ENCODE assay signal across 20 cellular contexts in the genomic region with DNA sequence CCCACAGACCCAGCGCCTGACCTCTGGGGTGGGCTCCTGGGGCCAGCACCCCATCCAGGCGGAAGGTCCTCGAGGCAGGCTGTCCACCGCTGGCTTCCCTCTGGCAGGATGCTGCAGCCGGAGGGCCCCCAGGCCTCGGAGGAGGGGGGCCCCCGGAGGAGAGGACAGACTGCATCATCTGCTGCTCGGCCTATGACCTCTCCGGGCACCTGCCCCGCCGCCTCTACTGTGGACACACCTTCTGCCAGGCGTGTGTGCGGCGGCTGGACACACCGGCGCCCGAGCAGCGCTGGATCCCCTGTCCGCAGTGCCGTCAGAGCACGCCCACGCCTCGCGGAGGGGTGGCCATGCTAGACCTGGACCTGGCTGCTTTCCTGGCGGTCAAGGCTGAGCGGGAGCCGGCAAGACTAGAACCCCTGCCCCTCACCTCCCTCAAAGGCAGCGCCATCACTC. TPM values are rescaled to one million over a fixed set of nuclear protein-coding genes. Genes with fewer than 3 reads are reported as not detected.
DNase-seq lines count a peak whose midpoint lies in the region; ATAC-seq, FAIRE-seq and TF ChIP-seq lines count a peak whose summit lies in the region.
"Had no signal": no experiment of that assay in that cellular context is flagged by ENCODE, and none has a peak within 500 bp of the region (broad histone marks: within the 10 kb centered on the region; RNA-seq: fewer than 3 reads in every experiment).

No MANE protein-coding gene starts in this region.

- intact Hi-C loops in K562 (cut with micrococcal nuclease) = no loop called here

- no peak for TF ChIP-seq POLR2A in K562 (conservative IDR thresholded peaks at IDR 0.05)

- TF ChIP-seq EP300 in Ishikawa (IDR thresholded peaks at IDR 0.05; ENCODE audit: borderline replicate concordance) (no peak), K562 (IDR thresholded peaks at IDR 0.05; ENCODE audit: low read length) (no peak)

- no peaks in the 10 kb centered on the region for H3K9me3 Mint-ChIP-seq in stimulated activated effector memory CD8-positive, alpha-beta T cell treated with anti-CD3 and anti-CD28 coated beads, Interleukin-12 subunit alpha, Interleukin-12 subunit beta, amount 100 ng/mL, for 72 hours
- H3K9me3 Mint-ChIP-seq: CD4-positive, alpha-beta T cell; H9; IgD-negative memory B cell; T-cell had no signal

- ATAC-seq in K562 = no peak
- ATAC-seq in stimulated activated effector memory CD8-positive, alpha-beta T cell treated with anti-CD3 and anti-CD28 coated beads, Interleukin-12 subunit alpha, Interleukin-12 subunit beta, amount 100 ng/mL, for 72 hours = no peak
- ATAC-seq: Panc1, Right ventricle myocardium inferior, T-cell had no signal

- H2AFZ ChIP-seq in K562 (ENCODE audit: low read depth, low read length) = no peak overlapping the region

- DNase-seq in K562 (ENCODE audit: extremely low read depth in 1 of 4, low spot score in 3 of 4) (peak in 2 of 4 experiments; percentile 43 to 51), SIG-M5 treated with dmso at 0.1 percent for 504 hours (lab: John Stamatoyannopoulos, UW; ENCODE audit: unreplicated experiment) (no peak)
- no peak for DNase-seq in stimulated activated effector memory CD8-positive, alpha-beta T cell treated with anti-CD3 and anti-CD28 coated beads, Interleukin-12 subunit alpha, Interleukin-12 subunit beta, amount 100 ng/mL, for 72 hours (ENCODE audit: low spot score in 2 of 2)
- DNase-seq: ACHN; AML-193; Calu3; CD4-positive, alpha-beta T cell; DMS79; H9; NCI-H1105 treated with DMSO at 0.1 percent for 48 hours; NCI-H187 treated with DMSO at 0.1 percent for 48 hours; NCI-H446 treated with DMSO at 0.1 percent for 48 hours; SK-N-SH; T-cell had no signal

- H3K4me1 ChIP-seq in BLaER1 treated with 17β-estradiol and CSF1 and Interleukin-3, amounts not matched to agents 10 nM and 100 nM = peaks cover 31 to 78% (median 69%) of the 10 kb centered on the region in 10 experiments
- H3K4me1 ChIP-seq in K562 (replicated peaks in 1 of 2; ENCODE audit: control insufficient read depth in 2 of 2, insufficient read depth in 2 of 2, low read length in 2 of 2) = peaks cover 13 to 99% of the 10 kb centered on the region in 2 experiments

- no peak overlapping the region for H3K4me3 ChIP-seq in BLaER1 treated with 17β-estradiol and CSF1 and Interleukin-3, amounts not matched to agents 10 nM and 100 nM
- no peak overlapping the region for H3K4me3 ChIP-seq in K562

- H3K27me3 ChIP-seq in BLaER1 treated with 17β-estradiol and CSF1 and Interleukin-3, amounts not matched to agents 10 nM and 100 nM = no peaks in the 10 kb centered on the region
- H3K27me3 ChIP-seq in K562 (ENCODE audit: control insufficient read depth in 2 of 2, insufficient read depth in 2 of 2, low read length in 2 of 2) = no peaks in the 10 kb centered on the region

- in situ Hi-C loops in K562 (cut with MboI) = loop anchor here (5.0 to 25.0 kb wide), 3 partner anchors 41 to 441 kb away; partner anchors contain the start of genes ANAPC2, CCDC183, SSNA1 and TMEM141

- no TSS peak for BruUV-seq in K562 (replicated peaks; lab: Mats Ljungman, UMichigan)

- H3K36me3 ChIP-seq in BLaER1 treated with 17β-estradiol and CSF1 and Interleukin-3, amounts not matched to agents 10 nM and 100 nM = no peaks in the 10 kb centered on the region
- H3K36me3 ChIP-seq in K562 (ENCODE audit: control insufficient read depth, insufficient read depth, low read length) = no peaks in the 10 kb centered on the region

- CTCF ChIA-PET in K562 (lab: Yijun Ruan, JAX; ENCODE audit: low intra/inter-chr PET ratio) = interaction anchor here (0.9 to 2.6 kb wide), 2 partner anchors 40 to 180 kb away, joined by 4 to 19 read pairs; partner anchors contain the start of genes ANAPC2 and SSNA1

- H3K27ac ChIP-seq in BLaER1 treated with 17β-estradiol and CSF1 and Interleukin-3, amounts not matched to agents 10 nM and 100 nM = no peak overlapping the region
- no peak overlapping the region for H3K27ac ChIP-seq in K562 (ENCODE audit: extremely low read depth, low read depth, low read length)

- peaks cover 2% of the 10 kb centered on the region for H3K36me3 Mint-ChIP-seq in stimulated activated effector memory CD8-positive, alpha-beta T cell treated with anti-CD3 and anti-CD28 coated beads, Interleukin-12 subunit alpha, Interleukin-12 subunit beta, amount 100 ng/mL, for 72 hours
- H3K36me3 Mint-ChIP-seq: IgD-negative memory B cell, T-cell had no signal

- POLR2A ChIA-PET in K562 (lab: Yijun Ruan, JAX) = interaction anchor here (0.6 to 1.9 kb wide), 2 partner anchors 40 to 206 kb away, joined by 3 to 6 read pairs; partner anchors contain the start of genes ANAPC2 and SSNA1

- no peak for TF ChIP-seq CTCF in K562 (IDR thresholded peaks at IDR 0.05 in 2 of 3, conservative IDR thresholded peaks at IDR 0.05 in 1 of 3; ENCODE audit: insufficient read depth in 2 of 3, low read depth in 1 of 3, low read length in 3 of 3)

- peaks cover 6% of the 10 kb centered on the region for H3K4me1 Mint-ChIP-seq in stimulated activated effector memory CD8-positive, alpha-beta T cell treated with anti-CD3 and anti-CD28 coated beads, Interleukin-12 subunit alpha, Interleukin-12 subunit beta, amount 100 ng/mL, for 72 hours

- TF ChIP-seq RAD21 in Ishikawa (IDR thresholded peaks at IDR 0.05; ENCODE audit: low read depth) (no peak), K562 (CRISPR knock-in tag; conservative IDR thresholded peaks at IDR 0.05 in 1 of 2, IDR thresholded peaks at IDR 0.05 in 1 of 2) (no peak)

- H3K27ac Mint-ChIP-seq in stimulated activated effector memory CD8-positive, alpha-beta T cell treated with anti-CD3 and anti-CD28 coated beads, Interleukin-12 subunit alpha, Interleukin-12 subunit beta, amount 100 ng/mL, for 72 hours = no peak overlapping the region
- H3K27ac Mint-ChIP-seq: CD4-positive, alpha-beta T cell; H9; T-cell had no signal

- WGBS in K562 (ENCODE audit: insufficient coverage, low coverage, missing lambda C conversion rate) = 22% methylated on average over 16 of the region's 28 CpGs

- H3K9ac ChIP-seq in BLaER1 treated with 17β-estradiol and CSF1 and Interleukin-3, amounts not matched to agents 10 nM and 100 nM = peak overlapping the region in 4 of 11 experiments; percentile 11 to 55 (median 42); a peak in 5 of 22 replicates
- peak overlapping the region in 1 of 2 experiments; percentile 74; a peak in 2 of 4 replicates for H3K9ac ChIP-seq in K562 (ENCODE audit: insufficient read depth in 1 of 2, low read depth in 2 of 2, low read length in 2 of 2)
- H3K9ac ChIP-seq: SK-N-SH had no signal

- H3K79me2 ChIP-seq in K562 (ENCODE audit: control insufficient read depth, insufficient read depth, low read length) = no peaks in the 10 kb centered on the region

- no peaks in the 10 kb centered on the region; a peak in 1 of 22 replicates for H4K20me1 ChIP-seq in BLaER1 treated with 17β-estradiol and CSF1 and Interleukin-3, amounts not matched to agents 10 nM and 100 nM
- no peaks in the 10 kb centered on the region for H4K20me1 ChIP-seq in K562 (replicated peaks; ENCODE audit: control insufficient read depth, insufficient read depth, low read length)

- no peak overlapping the region for H3K4me3 Mint-ChIP-seq in stimulated activated effector memory CD8-positive, alpha-beta T cell treated with anti-CD3 and anti-CD28 coated beads, Interleukin-12 subunit alpha, Interleukin-12 subunit beta, amount 100 ng/mL, for 72 hours
- H3K4me3 Mint-ChIP-seq: CD4-positive, alpha-beta T cell; H9; IgD-negative memory B cell; T-cell had no signal

- no peak for FAIRE-seq in K562 (lab: Jason Lieb, UNC)

- H3K9me1 ChIP-seq in K562 (ENCODE audit: control insufficient read depth, insufficient read depth, low read length) = no peaks in the 10 kb centered on the region

- no peaks in the 10 kb centered on the region for H3K9me3 ChIP-seq in BLaER1 treated with 17β-estradiol and CSF1 and Interleukin-3, amounts not matched to agents 10 nM and 100 nM (replicated peaks in 1 of 11)
- H3K9me3 ChIP-seq in K562 (replicated peaks; ENCODE audit: control insufficient read depth, insufficient read depth, low read depth, low read length) = no peaks in the 10 kb centered on the region
- H3K9me3 ChIP-seq: SK-N-SH had no signal

- H3K4me2 ChIP-seq in BLaER1 treated with 17β-estradiol and CSF1 and Interleukin-3, amounts not matched to agents 10 nM and 100 nM = peak overlapping the region in 10 of 11 experiments; percentile 29 to 85 (median 70); a peak in 18 of 22 replicates
- no peak overlapping the region for H3K4me2 ChIP-seq in K562 (ENCODE audit: insufficient read depth, low read length)
- H3K4me2 ChIP-seq: SK-N-SH had no signal

RNA-seq across cellular contexts. Expression of gene RNF224, which starts 1.2 kb away (rescaled TPM):
- total RNA-seq in K562 (2011; cell fraction: chromatin; rRNA removed; ENCODE audit: low replicate concordance) = 0.25 TPM in 1 of 2 replicates, not detected in the other
- 0.17 and 0.26 TPM in 2 replicates for total RNA-seq in K562 (2011; cell fraction: nucleolus; rRNA removed)
- total RNA-seq in K562 (2011; cell fraction: nucleoplasm; rRNA removed) = not detected in 2 replicates
- 0.16 TPM in 1 of 2 replicates, not detected in the other for total RNA-seq in K562 (2014; rRNA removed)
- total RNA-seq in K562 (2014; rRNA removed; fragmentation: Illumina TruSeq; extraction: Trizol) = not detected in 2 replicates
- total RNA-seq in K562 (2015; rRNA removed; fragmentation: Illumina TruSeq; extraction: Trizol) = not detected in 2 replicates
- total RNA-seq in K562 (2021) = not detected in 2 replicates
- polyA plus RNA-seq in K562 (2011; rRNA removed) = 0.04 TPM in 1 of 2 replicates, not detected in the other
- 0.18 TPM in 1 of 2 replicates, not detected in the other for polyA plus RNA-seq in K562 (2011; cell fraction: cytosol; rRNA removed)
- polyA plus RNA-seq in K562 (2011; cell fraction: nucleus; rRNA removed) = 0.10 and 0.16 TPM in 2 replicates
- polyA plus RNA-seq in K562 (2012) = 0.25 and 0.58 TPM in 2 replicates
- not detected in 2 replicates for polyA plus RNA-seq in K562 (2014; fragmentation: Illumina TruSeq; extraction: Trizol)
- polyA plus RNA-seq in K562 (2014; fragmentation: Nextera tagmentation; extraction: Ambion mirVana) = not detected
- not detected in 2 replicates for polyA plus RNA-seq in K562 (2014; rRNA removed)
- not detected in 2 replicates for polyA minus RNA-seq in K562 (2011; rRNA and poly(A)+ RNA removed)
- polyA minus RNA-seq in K562 (2011; cell fraction: cytosol; rRNA and poly(A)+ RNA removed) = not detected in 2 replicates
- not detected in 2 replicates for polyA minus RNA-seq in K562 (2011; cell fraction: nucleus; rRNA and poly(A)+ RNA removed)
- total RNA-seq: HT1080, Right ventricle myocardium inferior, T-cell had no signal
- polyA plus RNA-seq: IgD-negative memory B cell had no signal

RNA-seq across cellular contexts. Expression of gene SLC34A3, which starts 2.2 kb away (rescaled TPM):
- not detected in 2 replicates for total RNA-seq in K562 (2011; cell fraction: chromatin; rRNA removed; ENCODE audit: low replicate concordance)
- not detected in 2 replicates for total RNA-seq in K562 (2011; cell fraction: nucleolus; rRNA removed)
- total RNA-seq in K562 (2011; cell fraction: nucleoplasm; rRNA removed) = not detected in 2 replicates
- total RNA-seq in K562 (2014; rRNA removed) (not detected in 2 replicates), K562 (2014; rRNA removed; fragmentation: Illumina TruSeq; extraction: Trizol) (not detected in 2 replicates), K562 (2015; rRNA removed; fragmentation: Illumina TruSeq; extraction: Trizol) (not detected in 2 replicates), K562 (2021) (not detected in 2 replicates)
- polyA plus RNA-seq in K562 (2011; rRNA removed) (not detected in 2 replicates), K562 (2014; fragmentation: Illumina TruSeq; extraction: Trizol) (not detected in 2 replicates), K562 (2014; fragmentation: Nextera tagmentation; extraction: Ambion mirVana) (not detected), K562 (2014; rRNA removed) (not detected in 2 replicates)
- 0.03 TPM in 1 of 2 replicates, not detected in the other for polyA plus RNA-seq in K562 (2011; cell fraction: cytosol; rRNA removed)
- not detected in 2 replicates for polyA plus RNA-seq in K562 (2011; cell fraction: nucleus; rRNA removed)
- 0.09 and 0.21 TPM in 2 replicates for polyA plus RNA-seq in K562 (2012)
- polyA minus RNA-seq in K562 (2011; rRNA and poly(A)+ RNA removed) = not detected in 2 replicates
- not detected in 2 replicates for polyA minus RNA-seq in K562 (2011; cell fraction: cytosol; rRNA and poly(A)+ RNA removed)
- polyA minus RNA-seq in K562 (2011; cell fraction: nucleus; rRNA and poly(A)+ RNA removed) = not detected in 2 replicates
- total RNA-seq: CD4-positive, alpha-beta T cell; H9; HT1080; Right ventricle myocardium inferior; T-cell had no signal
- polyA plus RNA-seq: IgD-negative memory B cell, SK-N-SH had no signal

RNA-seq across cellular contexts. Expression of gene CYSRT1, which starts 3.6 kb away (rescaled TPM):
- total RNA-seq in K562 (2011; cell fraction: chromatin; rRNA removed; ENCODE audit: low replicate concordance) = 1.2 TPM in 1 of 2 replicates, not detected in the other
- 0.92 and 1.2 TPM in 2 replicates for total RNA-seq in K562 (2011; cell fraction: nucleolus; rRNA removed)
- total RNA-seq in K562 (2011; cell fraction: nucleoplasm; rRNA removed) = 0.46 and 0.51 TPM in 2 replicates
- total RNA-seq in K562 (2014; rRNA removed) (0.41 and 0.73 TPM in 2 replicates), K562 (2014; rRNA removed; fragmentation: Illumina TruSeq; extraction: Trizol) (not detected in 2 replicates), K562 (2015; rRNA removed; fragmentation: Illumina TruSeq; extraction: Trizol) (0.22 and 0.60 TPM in 2 replicates), K562 (2021) (0.22 and 0.60 TPM in 2 replicates)
- polyA plus RNA-seq in K562 (2011; rRNA removed) (0.24 and 0.91 TPM in 2 replicates), K562 (2014; fragmentation: Illumina TruSeq; extraction: Trizol) (0.32 TPM in 1 of 2 replicates, not detected in the other), K562 (2014; fragmentation: Nextera tagmentation; extraction: Ambion mirVana) (under 1 TPM in 1 of 2 experiments, not detected in 1; 0.04 TPM), K562 (2014; rRNA removed) (0.15 and 1.4 TPM in 2 replicates)
- 0.66 and 2.3 TPM in 2 replicates for polyA plus RNA-seq in K562 (2011; cell fraction: cytosol; rRNA removed)
- polyA plus RNA-seq in K562 (2011; cell fraction: nucleus; rRNA removed) = 0.42 and 0.61 TPM in 2 replicates
- 0.47 and 1.4 TPM in 2 replicates for polyA plus RNA-seq in K562 (2012)
- polyA minus RNA-seq in K562 (2011; rRNA and poly(A)+ RNA removed) = 0.32 TPM in 1 of 2 replicates, not detected in the other
- polyA minus RNA-seq in K562 (2011; cell fraction: cytosol; rRNA and poly(A)+ RNA removed) = not detected in 2 replicates
- 0.54 and 0.56 TPM in 2 replicates for polyA minus RNA-seq in K562 (2011; cell fraction: nucleus; rRNA and poly(A)+ RNA removed)
- total RNA-seq: Right ventricle myocardium inferior had no signal
- polyA plus RNA-seq: IgD-negative memory B cell had no signal

RNA-seq across cellular contexts. Expression of gene RNF208, which starts 6.5 kb away (rescaled TPM):
- total RNA-seq in K562 (2011; cell fraction: chromatin; rRNA removed; ENCODE audit: low replicate concordance) = 0.97 and 2.3 TPM in 2 replicates
- total RNA-seq in K562 (2011; cell fraction: nucleolus; rRNA removed) = 2.1 and 2.3 TPM in 2 replicates
- total RNA-seq in K562 (2011; cell fraction: nucleoplasm; rRNA removed) = 0.61 and 1.8 TPM in 2 replicates
- total RNA-seq in K562 (2014; rRNA removed) (0.50 and 0.90 TPM in 2 replicates), K562 (2014; rRNA removed; fragmentation: Illumina TruSeq; extraction: Trizol) (not detected in 2 replicates), K562 (2015; rRNA removed; fragmentation: Illumina TruSeq; extraction: Trizol) (0.47 and 0.49 TPM in 2 replicates), K562 (2021) (6.6 and 6.9 TPM in 2 replicates)
- polyA plus RNA-seq in K562 (2011; rRNA removed) (0.15 and 1.3 TPM in 2 replicates), K562 (2014; fragmentation: Illumina TruSeq; extraction: Trizol) (0.62 and 2.4 TPM in 2 replicates), K562 (2014; fragmentation: Nextera tagmentation; extraction: Ambion mirVana) (under 1 TPM in 1 of 2 experiments, not detected in 1; 0.18 TPM), K562 (2014; rRNA removed) (3.1 and 5.1 TPM in 2 replicates)
- 0.40 and 1.2 TPM in 2 replicates for polyA plus RNA-seq in K562 (2011; cell fraction: cytosol; rRNA removed)
- polyA plus RNA-seq in K562 (2011; cell fraction: nucleus; rRNA removed) = 9.0 and 9.2 TPM in 2 replicates
- 6.0 and 7.9 TPM in 2 replicates for polyA plus RNA-seq in K562 (2012)
- polyA minus RNA-seq in K562 (2011; rRNA and poly(A)+ RNA removed) = not detected in 2 replicates
- 2.1 and 3.4 TPM in 2 replicates for polyA minus RNA-seq in K562 (2011; cell fraction: cytosol; rRNA and poly(A)+ RNA removed)
- polyA minus RNA-seq in K562 (2011; cell fraction: nucleus; rRNA and poly(A)+ RNA removed) = 0.78 and 0.81 TPM in 2 replicates
- polyA plus RNA-seq: IgD-negative memory B cell had no signal

RNA-seq across cellular contexts. Expression of gene TUBB4B, which starts 12.5 kb away (rescaled TPM):
- total RNA-seq in K562 (2011; cell fraction: chromatin; rRNA removed; ENCODE audit: low replicate concordance) = 122 and 317 TPM in 2 replicates
- 269 and 300 TPM in 2 replicates for total RNA-seq in K562 (2011; cell fraction: nucleolus; rRNA removed)
- 142 and 195 TPM in 2 replicates for total RNA-seq in K562 (2011; cell fraction: nucleoplasm; rRNA removed)
- total RNA-seq in K562 (2014; rRNA removed) (264 and 325 TPM in 2 replicates), K562 (2014; rRNA removed; fragmentation: Illumina TruSeq; extraction: Trizol) (86.3 and 117 TPM in 2 replicates), K562 (2015; rRNA removed; fragmentation: Illumina TruSeq; extraction: Trizol) (287 and 291 TPM in 2 replicates), K562 (2021) (425 and 437 TPM in 2 replicates)
- polyA plus RNA-seq in K562 (2011; rRNA removed) (268 and 271 TPM in 2 replicates), K562 (2014; fragmentation: Illumina TruSeq; extraction: Trizol) (393 and 490 TPM in 2 replicates), K562 (2014; fragmentation: Nextera tagmentation; extraction: Ambion mirVana) (10 to 100 TPM; 24.1 to 51.3 TPM), K562 (2014; rRNA removed) (426 and 443 TPM in 2 replicates)
- polyA plus RNA-seq in K562 (2011; cell fraction: cytosol; rRNA removed) = 337 and 660 TPM in 2 replicates
- polyA plus RNA-seq in K562 (2011; cell fraction: nucleus; rRNA removed) = 333 and 371 TPM in 2 replicates
- polyA plus RNA-seq in K562 (2012) = 429 and 432 TPM in 2 replicates
- 130 and 204 TPM in 2 replicates for polyA minus RNA-seq in K562 (2011; rRNA and poly(A)+ RNA removed)
- polyA minus RNA-seq in K562 (2011; cell fraction: cytosol; rRNA and poly(A)+ RNA removed) = 222 and 247 TPM in 2 replicates
- 108 and 161 TPM in 2 replicates for polyA minus RNA-seq in K562 (2011; cell fraction: nucleus; rRNA and poly(A)+ RNA removed)
